In the genomic region with DNA sequence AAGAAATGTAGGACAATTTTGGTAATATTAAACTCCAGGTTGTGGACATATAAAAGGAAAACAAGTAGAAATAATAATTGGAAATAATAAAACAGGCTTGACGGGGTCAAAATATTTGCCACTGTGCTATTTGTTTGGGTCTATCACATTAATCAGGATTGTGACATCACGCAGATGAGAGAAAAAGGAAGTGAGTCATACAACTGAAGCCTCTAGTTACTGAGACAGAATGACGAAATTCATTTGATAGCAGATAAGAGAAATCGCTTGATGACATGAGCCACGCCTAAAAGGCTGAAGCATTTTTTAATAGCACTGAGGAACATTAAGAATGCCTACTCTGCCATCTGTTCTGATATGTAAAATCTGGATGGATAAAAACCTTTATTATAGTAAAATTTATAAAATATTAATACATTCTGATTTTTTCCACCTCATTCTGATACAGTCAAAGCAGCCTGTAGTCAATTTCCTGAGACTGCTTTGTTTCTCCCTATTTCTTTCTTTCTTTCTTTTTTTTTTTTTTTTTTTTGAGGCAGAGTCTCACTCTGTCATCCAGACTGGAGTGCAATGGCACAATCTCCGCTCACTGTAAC, we compare ENCODE assay signal across 22 cellular contexts.
DNase-seq lines count a peak whose midpoint lies in the region; ATAC-seq and TF ChIP-seq lines count a peak whose summit lies in the region.
"Had no signal": no experiment of that assay in that cellular context is flagged by ENCODE, and none has a peak within 500 bp of the region (broad histone marks: within the 10 kb centered on the region; RNA-seq: fewer than 3 reads in every experiment).

No MANE protein-coding gene starts in this region.

- H3K27ac ChIP-seq in IMR-90 (ENCODE audit: insufficient read depth, low read length) (no peak overlapping the region), mesenchymal stem cell (ENCODE audit: low read length, poor library complexity, severe bottlenecking) (no peak overlapping the region)
- H3K27ac ChIP-seq: testis had no signal

- POLR2A ChIA-PET in IMR-90 (lab: Charles Lee; ENCODE audit: unreplicated experiment), result no interaction called here

- no peaks in the 10 kb centered on the region for H3K9me1 ChIP-seq in IMR-90 (ENCODE audit: insufficient read depth, low read length)

- H2BK5ac ChIP-seq in IMR-90 (ENCODE audit: low read depth, low read length, poor library complexity, severe bottlenecking) (no peak overlapping the region), mesenchymal stem cell (ENCODE audit: low read depth, low read length, poor library complexity, severe bottlenecking) (no peak overlapping the region)

- H2BK120ac ChIP-seq in IMR-90 (ENCODE audit: low read depth, low read length), result no peak overlapping the region
- H2BK120ac ChIP-seq in mesenchymal stem cell (ENCODE audit: low read depth, low read length), result no peak overlapping the region

- H3K23ac ChIP-seq in IMR-90 (ENCODE audit: low read depth, low read length) (no peak overlapping the region), mesenchymal stem cell (ENCODE audit: low read length in 2 of 2) (no peak overlapping the region)

- H3K56ac ChIP-seq in IMR-90 (ENCODE audit: extremely low read depth, insufficient read depth, low read length), result no peak overlapping the region

- H2BK20ac ChIP-seq in IMR-90 (ENCODE audit: low read depth, low read length), result no peak overlapping the region

- TF ChIP-seq RAD21 in IMR-90 (IDR thresholded peaks at IDR 0.05; ENCODE audit: low read length), result no peak

- BruUV-seq in IMR-90 (replicated peaks; lab: Mats Ljungman, UMichigan), result no TSS peak

- CTCF ChIA-PET in IMR-90 (lab: Yijun Ruan, JAX), result no interaction called here

- H4K91ac ChIP-seq in IMR-90 (ENCODE audit: insufficient read depth, low read depth, low read length) (no peak overlapping the region), mesenchymal stem cell (ENCODE audit: low read length) (no peak overlapping the region)

- TF ChIP-seq POLR2A in IMR-90 (IDR thresholded peaks at IDR 0.05; ENCODE audit: low read depth, low read length), result no peak

- H3K79me1 ChIP-seq in IMR-90 (ENCODE audit: low read depth in 1 of 2, low read length in 2 of 2) (no peaks in the 10 kb centered on the region), mesenchymal stem cell (replicated peaks; ENCODE audit: low read length, poor library complexity, severe bottlenecking) (no peaks in the 10 kb centered on the region)

- H3K9me3 ChIP-seq in IMR-90 (ENCODE audit: control insufficient read depth, insufficient read depth, low read length), result no peaks in the 10 kb centered on the region
- H3K9me3 ChIP-seq in mesenchymal stem cell (ENCODE audit: control insufficient read depth, low read length), result peaks cover 4% of the 10 kb centered on the region
- H3K9me3 ChIP-seq: BE2C, MG63, testis had no signal

- no peaks in the 10 kb centered on the region for H4K20me1 ChIP-seq in IMR-90 (ENCODE audit: insufficient read depth, low read length)

- DNase-seq in ELR (ENCODE audit: low read depth) (peak; percentile 49), IMR-90 (peak; percentile 14), OCI-M1 (lab: John Stamatoyannopoulos, UW) (peak; percentile 44), fibroblast of pulmonary artery (ENCODE audit: low read depth) (peak; percentile 30), SK-N-DZ (ENCODE audit: low spot score) (no peak), nucleus accumbens (lab: John Stamatoyannopoulos, UW) (no peak), mesenchymal stem cell (no peak)
- DNase-seq: activated CD4-positive, alpha-beta T cell treated with anti-CD3 and anti-CD28 coated beads for 36 hours; activated CD8-positive, alpha-beta memory T cell treated with anti-CD3 and anti-CD28 coated beads, Interleukin-2, amount 50 U/mL, for 48 hours; activated gamma-delta T cell treated with Interleukin-2 at 50 U/mL for 16 hours; BE2C; Calu3; effector memory CD8-positive, alpha-beta T cell; GOT3; hippocampal formation; kidney; MG63; NCI-H2029 treated with DMSO at 0.1 percent for 48 hours; NCI-H526; T-helper 2 cell; testis had no signal

- H3K18ac ChIP-seq in IMR-90 (ENCODE audit: low read depth, low read length), result no peak overlapping the region
- no peak overlapping the region for H3K18ac ChIP-seq in mesenchymal stem cell (ENCODE audit: low read depth in 1 of 2, low read length in 2 of 2)

- no peak overlapping the region for H2AFZ ChIP-seq in IMR-90 (replicated peaks; ENCODE audit: low read length, poor library complexity)
- no peak overlapping the region for H2AFZ ChIP-seq in mesenchymal stem cell (ENCODE audit: low read depth, low read length)

- dilution Hi-C loops in IMR-90 (cut with HindIII; ENCODE audit: low sequenced_read_pairs, unreplicated experiment), result no loop called here

- H3K4me3 ChIP-seq in IMR-90 (ENCODE audit: insufficient read depth, low read depth, low read length) (no peak overlapping the region), fibroblast of pulmonary artery (replicated peaks; ENCODE audit: low read depth, low read length) (no peak overlapping the region), mesenchymal stem cell (ENCODE audit: insufficient read depth in 1 of 2, low read depth in 1 of 2, low read length in 2 of 2) (no peak overlapping the region)
- H3K4me3 ChIP-seq: MG63, testis had no signal

- WGBS in IMR-90 (ENCODE audit: extremely low coverage in 2 of 2, insufficient read length in 1 of 2), 2 experiments, result 100% methylated on average over 1 of the region's 6 CpGs; no CpG with 5 or more reads in 1 of the 2 experiments
- WGBS in mesenchymal stem cell, result 67% methylated on average over 5 of the region's 6 CpGs

- in situ Hi-C loops in IMR-90 (cut with MboI; ENCODE audit: low sequenced_read_pairs), result no loop called here

- no peak overlapping the region for H2AK5ac ChIP-seq in IMR-90 (ENCODE audit: low read depth, low read length)
- H2AK5ac ChIP-seq in mesenchymal stem cell (ENCODE audit: low read length, severe bottlenecking), result no peak overlapping the region

- ATAC-seq in IMR-90 (ENCODE audit: low read depth), result no peak
- ATAC-seq: activated CD4-positive, alpha-beta T cell treated with anti-CD3 and anti-CD28 coated beads for 36 hours; effector memory CD8-positive, alpha-beta T cell; natural killer cell treated with Interleukin-12 subunit alpha and Interleukin-12 subunit beta and Interleukin-15 and Interleukin-18, amount 100 ng/mL, for 72 hours had no signal

- H3K36me3 ChIP-seq in IMR-90 (ENCODE audit: control insufficient read depth, insufficient read depth, low read length) (no peaks in the 10 kb centered on the region), mesenchymal stem cell (ENCODE audit: control insufficient read depth in 1 of 2, insufficient read depth in 2 of 2, low read depth in 1 of 2, low read length in 2 of 2) (no peaks in the 10 kb centered on the region)
- H3K36me3 ChIP-seq: BE2C, MG63 had no signal

- H3K4ac ChIP-seq in IMR-90 (ENCODE audit: low read depth, low read length), result no peak overlapping the region
- H3K4ac ChIP-seq in mesenchymal stem cell (ENCODE audit: low read depth in 1 of 2, low read length in 2 of 2), result no peak overlapping the region

- no peak overlapping the region for H3K4me2 ChIP-seq in IMR-90 (ENCODE audit: low read depth, low read length)
- no peak overlapping the region for H3K4me2 ChIP-seq in mesenchymal stem cell (ENCODE audit: low read length, poor library complexity, severe bottlenecking)

- H2BK12ac ChIP-seq in mesenchymal stem cell (ENCODE audit: low read length in 2 of 2), result no peak overlapping the region

- H3K4me1 ChIP-seq in IMR-90 (ENCODE audit: control insufficient read depth, insufficient read depth, low read length) (no peaks in the 10 kb centered on the region), mesenchymal stem cell (ENCODE audit: control insufficient read depth, insufficient read depth, low read depth, low read length) (no peaks in the 10 kb centered on the region)
- H3K4me1 ChIP-seq: BE2C, testis had no signal

- H4K5ac ChIP-seq in IMR-90 (ENCODE audit: low read depth, low read length), result no peak overlapping the region

- no peak overlapping the region for H2BK15ac ChIP-seq in IMR-90 (ENCODE audit: low read depth, low read length)
- H2BK15ac ChIP-seq in mesenchymal stem cell (ENCODE audit: low read depth, poor library complexity, severe bottlenecking), result no peak overlapping the region

- H2AK9ac ChIP-seq in IMR-90 (replicated peaks; ENCODE audit: low read depth, low read length, poor library complexity), result no peak overlapping the region

- H4K8ac ChIP-seq in IMR-90 (ENCODE audit: low read depth in 2 of 2, low read length in 2 of 2), result no peak overlapping the region
- no peak overlapping the region for H4K8ac ChIP-seq in mesenchymal stem cell (ENCODE audit: low read length)

- no peak overlapping the region for H3K9ac ChIP-seq in IMR-90 (ENCODE audit: low read depth, low read length)
- no peak overlapping the region for H3K9ac ChIP-seq in mesenchymal stem cell (ENCODE audit: low read length)

- intact Hi-C loops in IMR-90 (cut with micrococcal nuclease), result no loop called here

- TF ChIP-seq CTCF in IMR-90 (conservative IDR thresholded peaks at IDR 0.05; ENCODE audit: low read depth, low read length), result no peak
- no peak for TF ChIP-seq CTCF in fibroblast of pulmonary artery (IDR thresholded peaks at IDR 0.05; ENCODE audit: low read length, missing control alignments)

- H3K14ac ChIP-seq in IMR-90 (replicated peaks; ENCODE audit: low read depth, low read length) (no peak overlapping the region), mesenchymal stem cell (ENCODE audit: low read length in 2 of 2) (no peak overlapping the region)

- H3K27me3 ChIP-seq in IMR-90 (ENCODE audit: control insufficient read depth, insufficient read depth, low read length) (no peaks in the 10 kb centered on the region), mesenchymal stem cell (ENCODE audit: control insufficient read depth in 1 of 2, insufficient read depth in 1 of 2, low read length in 2 of 2) (no peaks in the 10 kb centered on the region)
- H3K27me3 ChIP-seq: BE2C, MG63, testis had no signal

TF ChIP-seq in IMR-90, 13 proteins besides CTCF, POLR2A, EP300 and RAD21:
- peak; percentile 47; the same call in 1 of the 2 replicates for TF ChIP-seq CEBPB (IDR thresholded peaks at IDR 0.05; ENCODE audit: low read depth, low read length)
- no peak for TF ChIP-seq RCOR1 (IDR thresholded peaks at IDR 0.05; ENCODE audit: insufficient replicate concordance, low read length)
- TF ChIP-seq CHD1 (IDR thresholded peaks at IDR 0.05; ENCODE audit: low read depth, low read length), result no peak
- no peak for TF ChIP-seq SMC3 (IDR thresholded peaks at IDR 0.05; ENCODE audit: low read depth, low read length)

Comparison
In these comparisons a context has a peak if more than half of its experiments do, and no peak if none do; other contexts are left out.
1. DNase-seq: peak in ELR (single experiment), IMR-90 (single experiment), OCI-M1 (single experiment) and fibroblast of pulmonary artery (single experiment); none in SK-N-DZ (single experiment), nucleus accumbens (0 of 56) and mesenchymal stem cell (single experiment).